In genomic region chr3:131502530-131503327, GRCh38 we compare ENCODE assay signal across 8 cellular contexts. TPM values are rescaled to one million over a fixed set of nuclear protein-coding genes. Genes with fewer than 3 reads are reported as not detected.
DNase-seq lines count a peak whose midpoint lies in the region; ATAC-seq and TF ChIP-seq lines count a peak whose summit lies in the region.

Gene MRPL3 (minus strand): TSS chr3:131502971. CDS start chr3:131502821, 150 bp downstream.

- peaks cover 5% of the 10 kb centered on the region for H3K27me3 ChIP-seq in suprapubic skin

- peaks cover 0 to 6% of the 10 kb centered on the region in 2 donors for H3K9me3 Mint-ChIP-seq in activated naive CD4-positive, alpha-beta T cell treated with anti-CD3 and anti-CD28 coated beads, Interleukin-2, amount 50 U/mL, for 72 hours

- H3K9me3 ChIP-seq in suprapubic skin: no peaks in the 10 kb centered on the region

- peaks cover 23% of the 10 kb centered on the region for H3K4me1 ChIP-seq in suprapubic skin

- peak within 1 kb of the TSS; percentile 85 for H3K27ac ChIP-seq in suprapubic skin

- TF ChIP-seq CTCF in GM10266 (IDR thresholded peaks at IDR 0.05; ENCODE audit: control insufficient read depth, insufficient read depth, low read depth, missing control alignments) (no peak), suprapubic skin (IDR thresholded peaks at IDR 0.05) (no peak)

- peak within 1 kb of the TSS; percentile 94 to 97 for H3K27ac Mint-ChIP-seq in activated naive CD4-positive, alpha-beta T cell treated with anti-CD3 and anti-CD28 coated beads, Interleukin-2, amount 50 U/mL, for 72 hours

- ATAC-seq in HG02610 (IDR thresholded peaks at IDR 0.05; ENCODE audit: unreplicated experiment): peak; percentile 94
- ATAC-seq in activated naive CD4-positive, alpha-beta T cell treated with anti-CD3 and anti-CD28 coated beads, Interleukin-2, amount 50 U/mL, for 72 hours: peak; percentile 93 to 95

- TF ChIP-seq POLR2A in suprapubic skin (IDR thresholded peaks at IDR 0.05): peak in 1 of 2 donors; percentile 41

- 4% methylated on average over 16 of the region's 47 CpGs for WGBS in suprapubic skin

- peak; percentile 75 for DNase-seq in GM10266 (ENCODE audit: extremely low spot score)
- peak; percentile 92 for DNase-seq in NCI-H1092 (lab: John Stamatoyannopoulos, UW)
- DNase-seq in SKM-1 (lab: John Stamatoyannopoulos, UW; ENCODE audit: unreplicated experiment): peak; percentile 77
- DNase-seq in activated naive CD4-positive, alpha-beta T cell treated with anti-CD3 and anti-CD28 coated beads, Interleukin-2, amount 50 U/mL, for 72 hours (ENCODE audit: low spot score in 2 of 2): peak; percentile 78 to 88
- DNase-seq in glomerular visceral epithelial cell (ENCODE audit: extremely low spot score): peak; percentile 86
- peak; percentile 78 for DNase-seq in occipital lobe (lab: John Stamatoyannopoulos, UW)
- DNase-seq in suprapubic skin (ENCODE audit: low spot score in 2 of 2): peak; percentile 90 to 92

- TF ChIP-seq EP300 in suprapubic skin (IDR thresholded peaks at IDR 0.05): no peak

- H3K4me3 ChIP-seq in suprapubic skin: peak within 1 kb of the TSS; percentile 90

- H3K36me3 Mint-ChIP-seq in activated naive CD4-positive, alpha-beta T cell treated with anti-CD3 and anti-CD28 coated beads, Interleukin-2, amount 50 U/mL, for 72 hours: peaks cover 24 to 27% of the 10 kb centered on the region in 2 donors

- H3K36me3 ChIP-seq in suprapubic skin: peaks cover 26% of the 10 kb centered on the region

RNA-seq across cellular contexts. Expression of gene MRPL3, which starts in this region (rescaled TPM):
- 100 to 1,000 TPM; 105 to 127 TPM for total RNA-seq in activated naive CD4-positive, alpha-beta T cell treated with anti-CD3 and anti-CD28 coated beads, Interleukin-2, amount 50 U/mL, for 72 hours
- 112 TPM for total RNA-seq in occipital lobe
- total RNA-seq in suprapubic skin: 10 to 100 TPM; 55.4 to 71.9 (median 67.8) TPM

Comparison
In these comparisons a context has a peak if more than half of its experiments do, and no peak if none do; other contexts are left out.
1. Peak in every context shown above with its lines: DNase-seq, ATAC-seq, H3K4me3 ChIP-seq and H3K27ac ChIP-seq.